8 cellular contexts compared by ENCODE assay signal in genomic region chr18:22378672-22379282, GRCh38. TPM values are rescaled to one million over a fixed set of nuclear protein-coding genes. Genes with fewer than 3 reads are reported as not detected.
A peak's percentile ranks its signal among the peaks of the same experiment; 100 is the strongest.
DNase-seq lines count a peak whose midpoint lies in the region; ATAC-seq and TF ChIP-seq lines count a peak whose summit lies in the region.

No MANE protein-coding gene starts in this region.

- H3K27ac ChIP-seq in heart right ventricle (no peak overlapping the region), tibial artery (no peak overlapping the region)

- WGBS in heart right ventricle, 2 donors, result 68% methylated on average over 2 of the region's 2 CpGs

- peak; percentile 24 for DNase-seq in BE2C
- DNase-seq in HCEC 1CT, result peak; percentile 43
- DNase-seq in SW 1271 (lab: John Stamatoyannopoulos, UW), result peak; percentile 4 to 31
- DNase-seq in heart right ventricle, result peak; percentile 14 to 27
- peak in 1 of 2 donors; percentile 22 for DNase-seq in tibial artery
- DNase-seq in GM10248 (ENCODE audit: extremely low spot score), result no peak
- DNase-seq in middle frontal gyrus (ENCODE audit: extremely low spot score, low spot score), result no peak

- no peaks in the 10 kb centered on the region for H3K4me1 ChIP-seq in BE2C
- no peaks in the 10 kb centered on the region for H3K4me1 ChIP-seq in heart right ventricle
- no peaks in the 10 kb centered on the region for H3K4me1 ChIP-seq in tibial artery

- ATAC-seq in heart right ventricle, result peak in 7 of 8 donors; percentile 64 to 87 (median 72)
- no peak for ATAC-seq in HG03159 (IDR thresholded peaks at IDR 0.05; ENCODE audit: unreplicated experiment)

- H3K9me3 ChIP-seq in BE2C, result no peaks in the 10 kb centered on the region
- no peaks in the 10 kb centered on the region for H3K9me3 ChIP-seq in heart right ventricle
- no peaks in the 10 kb centered on the region for H3K9me3 ChIP-seq in tibial artery

- CTCF ChIA-PET in GM10248 (lab: Yijun Ruan, JAX), result interaction anchor here (0.8 kb wide), 1 partner anchor 12 kb away, joined by 3 read pairs; no protein-coding TSS in a partner anchor

- H3K36me3 ChIP-seq in BE2C, result no peaks in the 10 kb centered on the region
- H3K36me3 ChIP-seq in heart right ventricle, result no peaks in the 10 kb centered on the region
- H3K36me3 ChIP-seq in tibial artery, result no peaks in the 10 kb centered on the region

- intact Hi-C loops in heart right ventricle (cut with DNase I) (loop anchor here in 3 of 10 donors (5.0 to 10.0 kb wide), 3 partner anchors 56 to 464 kb away; no protein-coding TSS in a partner anchor), tibial artery (cut with DNase I; ENCODE audit: low total_unique reads) (no loop called here)

- no peaks in the 10 kb centered on the region for H3K27me3 ChIP-seq in BE2C
- H3K27me3 ChIP-seq in heart right ventricle, result no peaks in the 10 kb centered on the region
- no peaks in the 10 kb centered on the region for H3K27me3 ChIP-seq in tibial artery

- POLR2A ChIA-PET in GM10248 (lab: Yijun Ruan, JAX), result no interaction called here

- TF ChIP-seq CTCF in BE2C (IDR thresholded peaks at IDR 0.05; ENCODE audit: low read depth, low read length), result peak; percentile 61
- TF ChIP-seq CTCF in heart right ventricle (IDR thresholded peaks at IDR 0.05), result peak; percentile 15 to 66 (median 56)
- peak; percentile 53 to 57 for TF ChIP-seq CTCF in tibial artery (IDR thresholded peaks at IDR 0.05)
- no peak for TF ChIP-seq CTCF in GM10248 (IDR thresholded peaks at IDR 0.05; ENCODE audit: control extremely low read depth, extremely low read depth, low read depth, missing control alignments)

- H3K4me3 ChIP-seq in BE2C (ENCODE audit: low read depth, low read length) (no peak overlapping the region), heart right ventricle (no peak overlapping the region), tibial artery (no peak overlapping the region)

RNA-seq across cellular contexts. Expression of gene CTAGE1, which starts 38.9 kb away (rescaled TPM):
- polyA plus RNA-seq in BE2C (2012; ENCODE audit: insufficient read depth, insufficient read length, low read depth), result not detected
- under 1 TPM in 2 of 10 donors, not detected in 8; 0.07 to 0.10 TPM for total RNA-seq in heart right ventricle
- not detected for polyA plus RNA-seq in heart right ventricle

Comparison
In these comparisons a context has a peak if more than half of its experiments do, and no peak if none do; other contexts are left out.
1. DNase-seq: peak in BE2C (single experiment), HCEC 1CT (single experiment), SW 1271 (2 of 2) and heart right ventricle (2 of 2); none in GM10248 (single experiment) and middle frontal gyrus (single experiment).